ENCODE assay signal across 1 cellular context in the genomic region with DNA sequence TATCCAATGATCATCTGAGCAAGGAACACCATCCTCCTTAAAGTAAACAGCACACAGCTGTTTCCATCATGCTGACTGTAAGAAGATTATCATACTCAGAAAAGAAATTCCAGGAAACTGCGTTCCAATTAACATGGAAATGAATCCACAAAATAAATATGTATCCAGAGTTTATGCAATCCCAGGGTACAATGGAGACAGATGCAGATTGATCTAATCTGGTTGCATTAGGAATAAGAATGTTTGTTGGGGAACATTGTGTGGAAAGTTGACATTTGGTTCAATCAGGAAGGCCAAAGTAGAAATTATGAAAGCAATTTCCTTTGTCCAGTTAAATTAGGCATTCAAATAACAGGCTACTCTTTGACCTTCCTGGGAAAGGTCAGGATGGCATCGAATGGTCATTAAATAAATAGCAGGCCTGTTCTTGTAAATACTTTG.
TF ChIP-seq lines count a peak whose summit lies in the region.

No MANE protein-coding gene starts in this region.

TF ChIP-seq in K562, 482 proteins besides CTCF, POLR2A, EP300 and RAD21 (continued from another document and continues in another):
- TF ChIP-seq, protein P1, sequence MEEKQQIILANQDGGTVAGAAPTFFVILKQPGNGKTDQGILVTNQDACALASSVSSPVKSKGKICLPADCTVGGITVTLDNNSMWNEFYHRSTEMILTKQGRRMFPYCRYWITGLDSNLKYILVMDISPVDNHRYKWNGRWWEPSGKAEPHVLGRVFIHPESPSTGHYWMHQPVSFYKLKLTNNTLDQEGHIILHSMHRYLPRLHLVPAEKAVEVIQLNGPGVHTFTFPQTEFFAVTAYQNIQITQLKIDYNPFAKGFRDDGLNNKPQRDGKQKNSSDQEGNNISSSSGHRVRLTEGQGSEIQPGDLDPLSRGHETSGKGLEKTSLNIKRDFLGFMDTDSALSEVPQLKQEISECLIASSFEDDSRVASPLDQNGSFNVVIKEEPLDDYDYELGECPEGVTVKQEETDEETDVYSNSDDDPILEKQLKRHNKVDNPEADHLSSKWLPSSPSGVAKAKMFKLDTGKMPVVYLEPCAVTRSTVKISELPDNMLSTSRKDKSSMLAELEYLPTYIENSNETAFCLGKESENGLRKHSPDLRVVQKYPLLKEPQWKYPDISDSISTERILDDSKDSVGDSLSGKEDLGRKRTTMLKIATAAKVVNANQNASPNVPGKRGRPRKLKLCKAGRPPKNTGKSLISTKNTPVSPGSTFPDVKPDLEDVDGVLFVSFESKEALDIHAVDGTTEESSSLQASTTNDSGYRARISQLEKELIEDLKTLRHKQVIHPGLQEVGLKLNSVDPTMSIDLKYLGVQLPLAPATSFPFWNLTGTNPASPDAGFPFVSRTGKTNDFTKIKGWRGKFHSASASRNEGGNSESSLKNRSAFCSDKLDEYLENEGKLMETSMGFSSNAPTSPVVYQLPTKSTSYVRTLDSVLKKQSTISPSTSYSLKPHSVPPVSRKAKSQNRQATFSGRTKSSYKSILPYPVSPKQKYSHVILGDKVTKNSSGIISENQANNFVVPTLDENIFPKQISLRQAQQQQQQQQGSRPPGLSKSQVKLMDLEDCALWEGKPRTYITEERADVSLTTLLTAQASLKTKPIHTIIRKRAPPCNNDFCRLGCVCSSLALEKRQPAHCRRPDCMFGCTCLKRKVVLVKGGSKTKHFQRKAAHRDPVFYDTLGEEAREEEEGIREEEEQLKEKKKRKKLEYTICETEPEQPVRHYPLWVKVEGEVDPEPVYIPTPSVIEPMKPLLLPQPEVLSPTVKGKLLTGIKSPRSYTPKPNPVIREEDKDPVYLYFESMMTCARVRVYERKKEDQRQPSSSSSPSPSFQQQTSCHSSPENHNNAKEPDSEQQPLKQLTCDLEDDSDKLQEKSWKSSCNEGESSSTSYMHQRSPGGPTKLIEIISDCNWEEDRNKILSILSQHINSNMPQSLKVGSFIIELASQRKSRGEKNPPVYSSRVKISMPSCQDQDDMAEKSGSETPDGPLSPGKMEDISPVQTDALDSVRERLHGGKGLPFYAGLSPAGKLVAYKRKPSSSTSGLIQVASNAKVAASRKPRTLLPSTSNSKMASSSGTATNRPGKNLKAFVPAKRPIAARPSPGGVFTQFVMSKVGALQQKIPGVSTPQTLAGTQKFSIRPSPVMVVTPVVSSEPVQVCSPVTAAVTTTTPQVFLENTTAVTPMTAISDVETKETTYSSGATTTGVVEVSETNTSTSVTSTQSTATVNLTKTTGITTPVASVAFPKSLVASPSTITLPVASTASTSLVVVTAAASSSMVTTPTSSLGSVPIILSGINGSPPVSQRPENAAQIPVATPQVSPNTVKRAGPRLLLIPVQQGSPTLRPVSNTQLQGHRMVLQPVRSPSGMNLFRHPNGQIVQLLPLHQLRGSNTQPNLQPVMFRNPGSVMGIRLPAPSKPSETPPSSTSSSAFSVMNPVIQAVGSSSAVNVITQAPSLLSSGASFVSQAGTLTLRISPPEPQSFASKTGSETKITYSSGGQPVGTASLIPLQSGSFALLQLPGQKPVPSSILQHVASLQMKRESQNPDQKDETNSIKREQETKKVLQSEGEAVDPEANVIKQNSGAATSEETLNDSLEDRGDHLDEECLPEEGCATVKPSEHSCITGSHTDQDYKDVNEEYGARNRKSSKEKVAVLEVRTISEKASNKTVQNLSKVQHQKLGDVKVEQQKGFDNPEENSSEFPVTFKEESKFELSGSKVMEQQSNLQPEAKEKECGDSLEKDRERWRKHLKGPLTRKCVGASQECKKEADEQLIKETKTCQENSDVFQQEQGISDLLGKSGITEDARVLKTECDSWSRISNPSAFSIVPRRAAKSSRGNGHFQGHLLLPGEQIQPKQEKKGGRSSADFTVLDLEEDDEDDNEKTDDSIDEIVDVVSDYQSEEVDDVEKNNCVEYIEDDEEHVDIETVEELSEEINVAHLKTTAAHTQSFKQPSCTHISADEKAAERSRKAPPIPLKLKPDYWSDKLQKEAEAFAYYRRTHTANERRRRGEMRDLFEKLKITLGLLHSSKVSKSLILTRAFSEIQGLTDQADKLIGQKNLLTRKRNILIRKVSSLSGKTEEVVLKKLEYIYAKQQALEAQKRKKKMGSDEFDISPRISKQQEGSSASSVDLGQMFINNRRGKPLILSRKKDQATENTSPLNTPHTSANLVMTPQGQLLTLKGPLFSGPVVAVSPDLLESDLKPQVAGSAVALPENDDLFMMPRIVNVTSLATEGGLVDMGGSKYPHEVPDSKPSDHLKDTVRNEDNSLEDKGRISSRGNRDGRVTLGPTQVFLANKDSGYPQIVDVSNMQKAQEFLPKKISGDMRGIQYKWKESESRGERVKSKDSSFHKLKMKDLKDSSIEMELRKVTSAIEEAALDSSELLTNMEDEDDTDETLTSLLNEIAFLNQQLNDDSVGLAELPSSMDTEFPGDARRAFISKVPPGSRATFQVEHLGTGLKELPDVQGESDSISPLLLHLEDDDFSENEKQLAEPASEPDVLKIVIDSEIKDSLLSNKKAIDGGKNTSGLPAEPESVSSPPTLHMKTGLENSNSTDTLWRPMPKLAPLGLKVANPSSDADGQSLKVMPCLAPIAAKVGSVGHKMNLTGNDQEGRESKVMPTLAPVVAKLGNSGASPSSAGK (IDR thresholded peaks at IDR 0.05): no peak
- no peak for TF ChIP-seq POLR2G (IDR thresholded peaks at IDR 0.05; ENCODE audit: low read depth, low read length)
- no peak for TF ChIP-seq CHD2 (IDR thresholded peaks at IDR 0.05; ENCODE audit: low read depth, low read length)
- no peak for TF ChIP-seq ZNF24 (IDR thresholded peaks at IDR 0.05)
- TF ChIP-seq, protein P2, sequence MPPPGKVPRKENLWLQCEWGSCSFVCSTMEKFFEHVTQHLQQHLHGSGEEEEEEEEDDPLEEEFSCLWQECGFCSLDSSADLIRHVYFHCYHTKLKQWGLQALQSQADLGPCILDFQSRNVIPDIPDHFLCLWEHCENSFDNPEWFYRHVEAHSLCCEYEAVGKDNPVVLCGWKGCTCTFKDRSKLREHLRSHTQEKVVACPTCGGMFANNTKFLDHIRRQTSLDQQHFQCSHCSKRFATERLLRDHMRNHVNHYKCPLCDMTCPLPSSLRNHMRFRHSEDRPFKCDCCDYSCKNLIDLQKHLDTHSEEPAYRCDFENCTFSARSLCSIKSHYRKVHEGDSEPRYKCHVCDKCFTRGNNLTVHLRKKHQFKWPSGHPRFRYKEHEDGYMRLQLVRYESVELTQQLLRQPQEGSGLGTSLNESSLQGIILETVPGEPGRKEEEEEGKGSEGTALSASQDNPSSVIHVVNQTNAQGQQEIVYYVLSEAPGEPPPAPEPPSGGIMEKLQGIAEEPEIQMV (tag; conservative IDR thresholded peaks at IDR 0.05; ENCODE audit: low read depth): no peak
- TF ChIP-seq TGIF2 (CRISPR knock-in tag; IDR thresholded peaks at IDR 0.05): no peak
- TF ChIP-seq, protein P3, sequence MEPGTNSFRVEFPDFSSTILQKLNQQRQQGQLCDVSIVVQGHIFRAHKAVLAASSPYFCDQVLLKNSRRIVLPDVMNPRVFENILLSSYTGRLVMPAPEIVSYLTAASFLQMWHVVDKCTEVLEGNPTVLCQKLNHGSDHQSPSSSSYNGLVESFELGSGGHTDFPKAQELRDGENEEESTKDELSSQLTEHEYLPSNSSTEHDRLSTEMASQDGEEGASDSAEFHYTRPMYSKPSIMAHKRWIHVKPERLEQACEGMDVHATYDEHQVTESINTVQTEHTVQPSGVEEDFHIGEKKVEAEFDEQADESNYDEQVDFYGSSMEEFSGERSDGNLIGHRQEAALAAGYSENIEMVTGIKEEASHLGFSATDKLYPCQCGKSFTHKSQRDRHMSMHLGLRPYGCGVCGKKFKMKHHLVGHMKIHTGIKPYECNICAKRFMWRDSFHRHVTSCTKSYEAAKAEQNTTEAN (CRISPR knock-in tag; IDR thresholded peaks at IDR 0.05): no peak
- TF ChIP-seq, protein P4, sequence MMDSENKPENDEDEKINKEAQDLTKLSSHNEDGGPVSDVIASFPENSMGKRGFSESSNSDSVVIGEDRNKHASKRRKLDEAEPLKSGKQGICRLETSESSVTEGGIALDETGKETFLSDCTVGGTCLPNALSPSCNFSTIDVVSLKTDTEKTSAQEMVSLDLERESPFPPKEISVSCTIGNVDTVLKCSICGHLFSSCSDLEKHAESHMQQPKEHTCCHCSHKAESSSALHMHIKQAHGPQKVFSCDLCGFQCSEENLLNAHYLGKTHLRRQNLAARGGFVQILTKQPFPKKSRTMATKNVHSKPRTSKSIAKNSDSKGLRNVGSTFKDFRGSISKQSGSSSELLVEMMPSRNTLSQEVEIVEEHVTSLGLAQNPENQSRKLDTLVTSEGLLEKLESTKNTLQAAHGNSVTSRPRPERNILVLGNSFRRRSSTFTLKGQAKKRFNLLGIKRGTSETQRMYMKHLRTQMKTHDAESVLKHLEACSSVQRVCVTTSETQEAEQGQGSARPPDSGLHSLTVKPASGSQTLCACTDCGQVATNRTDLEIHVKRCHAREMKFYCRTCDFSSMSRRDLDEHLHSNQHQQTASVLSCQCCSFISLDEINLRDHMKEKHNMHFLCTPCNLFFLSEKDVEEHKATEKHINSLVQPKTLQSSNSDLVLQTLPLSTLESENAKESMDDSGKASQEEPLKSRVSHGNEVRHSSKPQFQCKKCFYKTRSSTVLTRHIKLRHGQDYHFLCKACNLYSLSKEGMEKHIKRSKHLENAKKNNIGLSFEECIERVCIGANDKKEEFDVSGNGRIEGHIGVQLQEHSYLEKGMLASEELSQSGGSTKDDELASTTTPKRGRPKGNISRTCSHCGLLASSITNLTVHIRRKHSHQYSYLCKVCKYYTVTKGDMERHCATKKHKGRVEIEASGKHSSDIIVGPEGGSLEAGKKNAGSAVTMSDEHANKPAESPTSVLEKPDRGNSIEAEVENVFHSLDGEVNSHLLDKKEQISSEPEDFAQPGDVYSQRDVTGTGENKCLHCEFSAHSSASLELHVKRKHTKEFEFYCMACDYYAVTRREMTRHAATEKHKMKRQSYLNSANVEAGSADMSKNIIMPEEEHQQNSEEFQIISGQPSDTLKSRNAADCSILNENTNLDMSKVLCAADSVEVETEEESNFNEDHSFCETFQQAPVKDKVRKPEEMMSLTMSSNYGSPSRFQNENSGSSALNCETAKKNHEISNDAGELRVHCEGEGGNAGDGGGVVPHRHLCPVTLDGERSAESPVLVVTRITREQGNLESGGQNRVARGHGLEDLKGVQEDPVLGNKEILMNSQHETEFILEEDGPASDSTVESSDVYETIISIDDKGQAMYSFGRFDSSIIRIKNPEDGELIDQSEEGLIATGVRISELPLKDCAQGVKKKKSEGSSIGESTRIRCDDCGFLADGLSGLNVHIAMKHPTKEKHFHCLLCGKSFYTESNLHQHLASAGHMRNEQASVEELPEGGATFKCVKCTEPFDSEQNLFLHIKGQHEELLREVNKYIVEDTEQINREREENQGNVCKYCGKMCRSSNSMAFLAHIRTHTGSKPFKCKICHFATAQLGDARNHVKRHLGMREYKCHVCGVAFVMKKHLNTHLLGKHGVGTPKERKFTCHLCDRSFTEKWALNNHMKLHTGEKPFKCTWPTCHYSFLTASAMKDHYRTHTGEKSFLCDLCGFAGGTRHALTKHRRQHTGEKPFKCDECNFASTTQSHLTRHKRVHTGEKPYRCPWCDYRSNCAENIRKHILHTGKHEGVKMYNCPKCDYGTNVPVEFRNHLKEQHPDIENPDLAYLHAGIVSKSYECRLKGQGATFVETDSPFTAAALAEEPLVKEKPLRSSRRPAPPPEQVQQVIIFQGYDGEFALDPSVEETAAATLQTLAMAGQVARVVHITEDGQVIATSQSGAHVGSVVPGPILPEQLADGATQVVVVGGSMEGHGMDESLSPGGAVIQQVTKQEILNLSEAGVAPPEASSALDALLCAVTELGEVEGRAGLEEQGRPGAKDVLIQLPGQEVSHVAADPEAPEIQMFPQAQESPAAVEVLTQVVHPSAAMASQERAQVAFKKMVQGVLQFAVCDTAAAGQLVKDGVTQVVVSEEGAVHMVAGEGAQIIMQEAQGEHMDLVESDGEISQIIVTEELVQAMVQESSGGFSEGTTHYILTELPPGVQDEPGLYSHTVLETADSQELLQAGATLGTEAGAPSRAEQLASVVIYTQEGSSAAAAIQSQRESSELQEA (IDR thresholded peaks at IDR 0.05; ENCODE audit: low read depth): no peak
- TF ChIP-seq CREM (IDR thresholded peaks at IDR 0.05; ENCODE audit: low read depth): no peak
- no peak for TF ChIP-seq FOXM1 (IDR thresholded peaks at IDR 0.05; ENCODE audit: low read depth)
- no peak for TF ChIP-seq FOXM1 (CRISPR knock-in tag; IDR thresholded peaks at IDR 0.05; ENCODE audit: low read depth)
- no peak for TF ChIP-seq SMAD2 (IDR thresholded peaks at IDR 0.05; ENCODE audit: low read depth, low read length)
- TF ChIP-seq TRIM24 (IDR thresholded peaks at IDR 0.05): no peak
- TF ChIP-seq, protein P5, sequence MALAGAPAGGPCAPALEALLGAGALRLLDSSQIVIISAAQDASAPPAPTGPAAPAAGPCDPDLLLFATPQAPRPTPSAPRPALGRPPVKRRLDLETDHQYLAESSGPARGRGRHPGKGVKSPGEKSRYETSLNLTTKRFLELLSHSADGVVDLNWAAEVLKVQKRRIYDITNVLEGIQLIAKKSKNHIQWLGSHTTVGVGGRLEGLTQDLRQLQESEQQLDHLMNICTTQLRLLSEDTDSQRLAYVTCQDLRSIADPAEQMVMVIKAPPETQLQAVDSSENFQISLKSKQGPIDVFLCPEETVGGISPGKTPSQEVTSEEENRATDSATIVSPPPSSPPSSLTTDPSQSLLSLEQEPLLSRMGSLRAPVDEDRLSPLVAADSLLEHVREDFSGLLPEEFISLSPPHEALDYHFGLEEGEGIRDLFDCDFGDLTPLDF (CRISPR knock-in tag; IDR thresholded peaks at IDR 0.05): no peak
- TF ChIP-seq, protein P6, sequence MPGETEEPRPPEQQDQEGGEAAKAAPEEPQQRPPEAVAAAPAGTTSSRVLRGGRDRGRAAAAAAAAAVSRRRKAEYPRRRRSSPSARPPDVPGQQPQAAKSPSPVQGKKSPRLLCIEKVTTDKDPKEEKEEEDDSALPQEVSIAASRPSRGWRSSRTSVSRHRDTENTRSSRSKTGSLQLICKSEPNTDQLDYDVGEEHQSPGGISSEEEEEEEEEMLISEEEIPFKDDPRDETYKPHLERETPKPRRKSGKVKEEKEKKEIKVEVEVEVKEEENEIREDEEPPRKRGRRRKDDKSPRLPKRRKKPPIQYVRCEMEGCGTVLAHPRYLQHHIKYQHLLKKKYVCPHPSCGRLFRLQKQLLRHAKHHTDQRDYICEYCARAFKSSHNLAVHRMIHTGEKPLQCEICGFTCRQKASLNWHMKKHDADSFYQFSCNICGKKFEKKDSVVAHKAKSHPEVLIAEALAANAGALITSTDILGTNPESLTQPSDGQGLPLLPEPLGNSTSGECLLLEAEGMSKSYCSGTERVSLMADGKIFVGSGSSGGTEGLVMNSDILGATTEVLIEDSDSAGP (CRISPR knock-in tag; IDR thresholded peaks at IDR 0.05): no peak
- TF ChIP-seq, protein P7, sequence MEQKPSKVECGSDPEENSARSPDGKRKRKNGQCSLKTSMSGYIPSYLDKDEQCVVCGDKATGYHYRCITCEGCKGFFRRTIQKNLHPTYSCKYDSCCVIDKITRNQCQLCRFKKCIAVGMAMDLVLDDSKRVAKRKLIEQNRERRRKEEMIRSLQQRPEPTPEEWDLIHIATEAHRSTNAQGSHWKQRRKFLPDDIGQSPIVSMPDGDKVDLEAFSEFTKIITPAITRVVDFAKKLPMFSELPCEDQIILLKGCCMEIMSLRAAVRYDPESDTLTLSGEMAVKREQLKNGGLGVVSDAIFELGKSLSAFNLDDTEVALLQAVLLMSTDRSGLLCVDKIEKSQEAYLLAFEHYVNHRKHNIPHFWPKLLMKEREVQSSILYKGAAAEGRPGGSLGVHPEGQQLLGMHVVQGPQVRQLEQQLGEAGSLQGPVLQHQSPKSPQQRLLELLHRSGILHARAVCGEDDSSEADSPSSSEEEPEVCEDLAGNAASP (IDR thresholded peaks at IDR 0.05): no peak
- no peak for TF ChIP-seq SMAD1 (IDR thresholded peaks at IDR 0.05; ENCODE audit: low read depth, low read length, partially characterized antibody)
- TF ChIP-seq MTA2 (IDR thresholded peaks at IDR 0.05; ENCODE audit: low read depth): 0 out of 2 replicates have a peak, but pooled peaks have one; percentile 13
- no peak for TF ChIP-seq CHD1 (IDR thresholded peaks at IDR 0.05; ENCODE audit: low read length)
- peak; percentile 18; the same call in 1 of the 2 replicates for TF ChIP-seq CBFA2T3 (IDR thresholded peaks at IDR 0.05)
- TF ChIP-seq ZBTB17 (CRISPR knock-in tag; IDR thresholded peaks at IDR 0.05): no peak
- no peak for TF ChIP-seq PRPF4 (IDR thresholded peaks at IDR 0.05; ENCODE audit: insufficient read depth, low read depth, low read length, poor library complexity, severe bottlenecking)
- TF ChIP-seq RB1 (IDR thresholded peaks at IDR 0.05; ENCODE audit: low read depth): no peak
- TF ChIP-seq NR2C2 (CRISPR knock-in tag; IDR thresholded peaks at IDR 0.05): no peak
- 0 out of 2 replicates have a peak, but pooled peaks have one; percentile 23 for TF ChIP-seq NR2C2 (tag; IDR thresholded peaks at IDR 0.05)
